ENCODE assay signal across 31 cellular contexts in genomic region chr11:130462101-130462885, GRCh38. TPM values are rescaled to one million over a fixed set of nuclear protein-coding genes. Genes with fewer than 3 reads are reported as not detected.
"Had no signal": no experiment of that assay in that cellular context is flagged by ENCODE, and none has a peak within 500 bp of the region (broad histone marks: within the 10 kb centered on the region; RNA-seq: fewer than 3 reads in every experiment).

No MANE protein-coding gene starts in this region.

- H3K27ac Mint-ChIP-seq: activated CD8-positive, alpha-beta T cell treated with anti-CD3 and anti-CD28 coated beads for 36 hours; activated naive CD8-positive, alpha-beta T cell; nephron progenitor cell; stimulated activated effector memory CD8-positive, alpha-beta T cell treated with anti-CD3 and anti-CD28 coated beads, Interleukin-12 subunit alpha, Interleukin-12 subunit beta, amount 100 ng/mL, for 72 hours had no signal

- H3K36me3 Mint-ChIP-seq: activated naive CD8-positive, alpha-beta T cell; stimulated activated effector memory CD8-positive, alpha-beta T cell treated with anti-CD3 and anti-CD28 coated beads, Interleukin-12 subunit alpha, Interleukin-12 subunit beta, amount 100 ng/mL, for 72 hours had no signal

- H3K27ac ChIP-seq: colonic mucosa, epithelial cell of prostate, esophagus squamous epithelium, left lung, pancreas, prostate gland, sigmoid colon, suprapubic skin, upper lobe of right lung had no signal

- H3K36me3 ChIP-seq: colonic mucosa, pancreas, prostate gland had no signal

- H3K4me3 Mint-ChIP-seq: activated CD8-positive, alpha-beta T cell treated with anti-CD3 and anti-CD28 coated beads for 36 hours; activated naive CD8-positive, alpha-beta T cell; nephron progenitor cell; stimulated activated effector memory CD8-positive, alpha-beta T cell treated with anti-CD3 and anti-CD28 coated beads, Interleukin-12 subunit alpha, Interleukin-12 subunit beta, amount 100 ng/mL, for 72 hours had no signal

- H3K4me1 Mint-ChIP-seq: nephron progenitor cell; stimulated activated effector memory CD8-positive, alpha-beta T cell treated with anti-CD3 and anti-CD28 coated beads, Interleukin-12 subunit alpha, Interleukin-12 subunit beta, amount 100 ng/mL, for 72 hours had no signal

- ATAC-seq: activated CD8-positive, alpha-beta T cell treated with anti-CD3 and anti-CD28 coated beads for 36 hours; left lung; mucosa of descending colon; pancreas; stimulated activated effector memory CD8-positive, alpha-beta T cell treated with anti-CD3 and anti-CD28 coated beads, Interleukin-12 subunit alpha, Interleukin-12 subunit beta, amount 100 ng/mL, for 72 hours; upper lobe of right lung had no signal

- H3K27me3 Mint-ChIP-seq: activated naive CD8-positive, alpha-beta T cell had no signal

- H3K9me3 Mint-ChIP-seq: activated CD8-positive, alpha-beta T cell treated with anti-CD3 and anti-CD28 coated beads for 36 hours; nephron progenitor cell; stimulated activated effector memory CD8-positive, alpha-beta T cell treated with anti-CD3 and anti-CD28 coated beads, Interleukin-12 subunit alpha, Interleukin-12 subunit beta, amount 100 ng/mL, for 72 hours had no signal

- H3K27me3 ChIP-seq: colonic mucosa, heart right ventricle, left lung, pancreas, sigmoid colon, suprapubic skin, tibial artery, upper lobe of right lung had no signal

- H3K4me1 ChIP-seq: colonic mucosa, left lung, pancreas, prostate gland, sigmoid colon, upper lobe of right lung had no signal

- DNase-seq: activated CD4-positive, alpha-beta T cell treated with anti-CD3 and anti-CD28 coated beads for 1 hour; activated CD4-positive, alpha-beta T cell treated with anti-CD3 and anti-CD28 coated beads, Interleukin-2, amount 50 U/mL, for 1 hour; activated CD8-positive, alpha-beta T cell treated with anti-CD3 and anti-CD28 coated beads for 36 hours; activated naive CD4-positive, alpha-beta T cell treated with Interleukin-2 at 50 U/mL for 16 hours; activated T-cell treated with anti-CD3 and anti-CD28 coated beads, Interleukin-2, amount 50 U/mL, for 48 hours; colonic mucosa; effector CD8-positive, alpha-beta T cell; esophagus squamous epithelium; foreskin melanocyte; heart right ventricle; mucosa of descending colon; nephron progenitor cell; pancreas; retina; sigmoid colon; small intestine; stimulated activated CD4-positive, alpha-beta T cell treated with anti-CD3 and anti-CD28 coated beads, Interleukin-4, amount 100 ng/mL, for 24 hours; T-helper 2 cell; tibial artery; upper lobe of right lung had no signal

- H3K9me3 ChIP-seq: colonic mucosa, esophagus squamous epithelium, heart right ventricle, left lung, mucosa of descending colon, pancreas, prostate gland, sigmoid colon, suprapubic skin, tibial artery, upper lobe of right lung had no signal

- H3K4me3 ChIP-seq: colonic mucosa, esophagus squamous epithelium, heart right ventricle, left lung, mucosa of descending colon, pancreas, prostate gland, sigmoid colon, suprapubic skin, tibial artery, upper lobe of right lung had no signal

RNA-seq across cellular contexts. Expression of gene ADAMTS15, which starts 13.8 kb away (rescaled TPM):
- total RNA-seq: activated CD8-positive, alpha-beta T cell treated with anti-CD3 and anti-CD28 coated beads for 36 hours had no signal

RNA-seq across cellular contexts. Expression of gene ADAMTS8, which starts 33.9 kb away (rescaled TPM):
- total RNA-seq: activated CD8-positive, alpha-beta T cell treated with anti-CD3 and anti-CD28 coated beads for 36 hours; bronchial epithelial cell; dermis microvascular lymphatic vessel endothelial cell; glomerular endothelial cell; kidney epithelial cell; lung microvascular endothelial cell had no signal
